1 cellular context compared by ENCODE assay signal in genomic region chr7:22420973-22421635, GRCh38.
TF ChIP-seq lines count a peak whose summit lies in the region.

No MANE protein-coding gene starts in this region.

TF ChIP-seq in GM23338, 12 proteins besides CTCF, POLR2A, EP300 and RAD21 (continued from another document):
- TF ChIP-seq, protein P1, sequence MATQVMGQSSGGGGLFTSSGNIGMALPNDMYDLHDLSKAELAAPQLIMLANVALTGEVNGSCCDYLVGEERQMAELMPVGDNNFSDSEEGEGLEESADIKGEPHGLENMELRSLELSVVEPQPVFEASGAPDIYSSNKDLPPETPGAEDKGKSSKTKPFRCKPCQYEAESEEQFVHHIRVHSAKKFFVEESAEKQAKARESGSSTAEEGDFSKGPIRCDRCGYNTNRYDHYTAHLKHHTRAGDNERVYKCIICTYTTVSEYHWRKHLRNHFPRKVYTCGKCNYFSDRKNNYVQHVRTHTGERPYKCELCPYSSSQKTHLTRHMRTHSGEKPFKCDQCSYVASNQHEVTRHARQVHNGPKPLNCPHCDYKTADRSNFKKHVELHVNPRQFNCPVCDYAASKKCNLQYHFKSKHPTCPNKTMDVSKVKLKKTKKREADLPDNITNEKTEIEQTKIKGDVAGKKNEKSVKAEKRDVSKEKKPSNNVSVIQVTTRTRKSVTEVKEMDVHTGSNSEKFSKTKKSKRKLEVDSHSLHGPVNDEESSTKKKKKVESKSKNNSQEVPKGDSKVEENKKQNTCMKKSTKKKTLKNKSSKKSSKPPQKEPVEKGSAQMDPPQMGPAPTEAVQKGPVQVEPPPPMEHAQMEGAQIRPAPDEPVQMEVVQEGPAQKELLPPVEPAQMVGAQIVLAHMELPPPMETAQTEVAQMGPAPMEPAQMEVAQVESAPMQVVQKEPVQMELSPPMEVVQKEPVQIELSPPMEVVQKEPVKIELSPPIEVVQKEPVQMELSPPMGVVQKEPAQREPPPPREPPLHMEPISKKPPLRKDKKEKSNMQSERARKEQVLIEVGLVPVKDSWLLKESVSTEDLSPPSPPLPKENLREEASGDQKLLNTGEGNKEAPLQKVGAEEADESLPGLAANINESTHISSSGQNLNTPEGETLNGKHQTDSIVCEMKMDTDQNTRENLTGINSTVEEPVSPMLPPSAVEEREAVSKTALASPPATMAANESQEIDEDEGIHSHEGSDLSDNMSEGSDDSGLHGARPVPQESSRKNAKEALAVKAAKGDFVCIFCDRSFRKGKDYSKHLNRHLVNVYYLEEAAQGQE (IDR thresholded peaks at IDR 0.05; ENCODE audit: unreplicated experiment): no peak
- TF ChIP-seq, protein P2, sequence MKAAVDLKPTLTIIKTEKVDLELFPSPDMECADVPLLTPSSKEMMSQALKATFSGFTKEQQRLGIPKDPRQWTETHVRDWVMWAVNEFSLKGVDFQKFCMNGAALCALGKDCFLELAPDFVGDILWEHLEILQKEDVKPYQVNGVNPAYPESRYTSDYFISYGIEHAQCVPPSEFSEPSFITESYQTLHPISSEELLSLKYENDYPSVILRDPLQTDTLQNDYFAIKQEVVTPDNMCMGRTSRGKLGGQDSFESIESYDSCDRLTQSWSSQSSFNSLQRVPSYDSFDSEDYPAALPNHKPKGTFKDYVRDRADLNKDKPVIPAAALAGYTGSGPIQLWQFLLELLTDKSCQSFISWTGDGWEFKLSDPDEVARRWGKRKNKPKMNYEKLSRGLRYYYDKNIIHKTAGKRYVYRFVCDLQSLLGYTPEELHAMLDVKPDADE (IDR thresholded peaks at IDR 0.05): no peak
- TF ChIP-seq CREB1 (CRISPR knock-in tag; IDR thresholded peaks at IDR 0.05; ENCODE audit: low read depth): no peak
- TF ChIP-seq STAT1 (IDR thresholded peaks at IDR 0.05; ENCODE audit: unreplicated experiment): no peak
- TF ChIP-seq ZNF331 (CRISPR knock-in tag; IDR thresholded peaks at IDR 0.05; ENCODE audit: low read depth): no peak
- no peak for TF ChIP-seq EZH2 (IDR thresholded peaks at IDR 0.05; ENCODE audit: low read depth, unreplicated experiment)
- no peak for TF ChIP-seq ZNF114 (CRISPR knock-in tag; IDR thresholded peaks at IDR 0.05)
- TF ChIP-seq JUNB (IDR thresholded peaks at IDR 0.05; ENCODE audit: unreplicated experiment): no peak
- no peak for TF ChIP-seq POLR2AphosphoS5 (IDR thresholded peaks at IDR 0.05; ENCODE audit: low read depth)
TF ChIP-seq in GM23338: peak in this region for 0.
